24 cellular contexts compared by ENCODE assay signal in genomic region chr2:65742977-65743376, GRCh38.
DNase-seq lines count a peak whose midpoint lies in the region; ATAC-seq, FAIRE-seq and TF ChIP-seq lines count a peak whose summit lies in the region.
"Had no signal": no experiment of that assay in that cellular context is flagged by ENCODE, and none has a peak within 500 bp of the region (broad histone marks: within the 10 kb centered on the region; RNA-seq: fewer than 3 reads in every experiment).

No MANE protein-coding gene starts in this region.

- no peak for ATAC-seq in Panc1
- ATAC-seq: GM12878, HCT116 had no signal

- peak; percentile 31; the same call in 1 of the 2 replicates for TF ChIP-seq CTCF in A673 (conservative IDR thresholded peaks at IDR 0.05; ENCODE audit: low read depth, low read length)
- peak; percentile 17; the same call in 1 of the 2 replicates for TF ChIP-seq CTCF in Panc1 (IDR thresholded peaks at IDR 0.05)
- peak; percentile 22 for TF ChIP-seq CTCF in chondrocyte (IDR thresholded peaks at IDR 0.05)
- TF ChIP-seq CTCF in keratinocyte (optimal IDR thresholded peaks at IDR 0.05 in 1 of 3, IDR thresholded peaks at IDR 0.05 in 1 of 3, conservative IDR thresholded peaks at IDR 0.05 in 1 of 3; ENCODE audit: extremely low read depth in 1 of 3, insufficient read depth in 2 of 3, low read length in 3 of 3) = peak in 2 of 3 experiments; percentile 8 to 29
- no peak for TF ChIP-seq CTCF in smooth muscle cell (IDR thresholded peaks at IDR 0.05; ENCODE audit: borderline replicate concordance, insufficient read depth, poor library complexity, severe bottlenecking)
- TF ChIP-seq CTCF in mammary epithelial cell (conservative IDR thresholded peaks at IDR 0.05 in 1 of 2, IDR thresholded peaks at IDR 0.05 in 1 of 2; ENCODE audit: extremely low read depth in 1 of 2, insufficient read depth in 1 of 2, low read depth in 1 of 2, low read length in 2 of 2) = no peak

- peaks cover 53% of the 10 kb centered on the region for H3K4me1 ChIP-seq in A673 (ENCODE audit: insufficient read depth, low read length, poor library complexity, severe bottlenecking)
- H3K4me1 ChIP-seq in Panc1 (ENCODE audit: control insufficient read depth, insufficient read depth, low read length) = no peaks in the 10 kb centered on the region
- no peaks in the 10 kb centered on the region for H3K4me1 ChIP-seq in keratinocyte (ENCODE audit: control insufficient read depth, extremely low read depth, insufficient read depth, low read length)
- peaks cover 13% of the 10 kb centered on the region for H3K4me1 ChIP-seq in smooth muscle cell (ENCODE audit: low read depth)
- H3K4me1 ChIP-seq in mammary epithelial cell (ENCODE audit: insufficient read depth, low read length) = no peaks in the 10 kb centered on the region
- H3K4me1 ChIP-seq: BE2C, Peyer's patch had no signal

- no peak overlapping the region for H3K4me3 Mint-ChIP-seq in chondrocyte (ENCODE audit: unreplicated experiment)
- H3K4me3 Mint-ChIP-seq: CD4-positive, CD25-positive, alpha-beta regulatory T cell; IgD-negative memory B cell had no signal

- H2AFZ ChIP-seq in keratinocyte (ENCODE audit: control insufficient read depth, low read length) (no peak overlapping the region), smooth muscle cell (ENCODE audit: low read depth) (no peak overlapping the region), mammary epithelial cell (ENCODE audit: low read depth, low read length) (no peak overlapping the region)
- H2AFZ ChIP-seq: GM23248 had no signal

- H3F3A ChIP-seq in smooth muscle cell (ENCODE audit: low read depth) = no peaks in the 10 kb centered on the region

- in situ Hi-C loops in Panc1 (cut with HindIII; ENCODE audit: low pct_unique_long_range_greater_than_20kb, low sequenced_read_pairs) = no loop called here
- in situ Hi-C loops in mammary epithelial cell (cut with MboI; ENCODE audit: low sequenced_read_pairs in 2 of 2) = no loop called here

- no peak overlapping the region for H3K9ac ChIP-seq in keratinocyte (ENCODE audit: control insufficient read depth, extremely low read depth, insufficient read depth, low read length)
- no peak overlapping the region for H3K9ac ChIP-seq in smooth muscle cell (ENCODE audit: low read depth)
- H3K9ac ChIP-seq in mammary epithelial cell (ENCODE audit: insufficient read depth, low read length) = no peak overlapping the region
- H3K9ac ChIP-seq: GM23248 had no signal

- 91% methylated on average over 1 of the region's 1 CpG for WGBS in smooth muscle cell (ENCODE audit: low lambda C conversion rate)
- 91% methylated on average over 1 of the region's 1 CpG for WGBS in mammary epithelial cell (ENCODE audit: low coverage, missing lambda C conversion rate)

- no peaks in the 10 kb centered on the region for H4K20me1 ChIP-seq in keratinocyte (ENCODE audit: control insufficient read depth, extremely low read depth, insufficient read depth, low read length)
- no peaks in the 10 kb centered on the region for H4K20me1 ChIP-seq in smooth muscle cell (ENCODE audit: low read depth)
- no peaks in the 10 kb centered on the region for H4K20me1 ChIP-seq in mammary epithelial cell (ENCODE audit: insufficient read depth, low read length)

- intact Hi-C loops in A673 (cut with micrococcal nuclease; ENCODE audit: unreplicated experiment) = no loop called here
- intact Hi-C loops in Panc1 (cut with micrococcal nuclease; ENCODE audit: unreplicated experiment) = no loop called here
- intact Hi-C loops in mammary epithelial cell (cut with micrococcal nuclease) = no loop called here

- no peak overlapping the region for H3K4me3 ChIP-seq in A673 (ENCODE audit: low read depth, low read length, poor library complexity, severe bottlenecking)
- H3K4me3 ChIP-seq in Panc1 (ENCODE audit: low read depth in 2 of 2, low read length in 2 of 2) = no peak overlapping the region
- H3K4me3 ChIP-seq in keratinocyte (ENCODE audit: control insufficient read depth in 2 of 3, extremely low read depth in 1 of 3, insufficient read depth in 2 of 3, low read depth in 1 of 3, low read length in 3 of 3) = no peak overlapping the region
- no peak overlapping the region for H3K4me3 ChIP-seq in smooth muscle cell
- no peak overlapping the region for H3K4me3 ChIP-seq in mammary epithelial cell (replicated peaks in 1 of 3; ENCODE audit: insufficient read depth in 1 of 3, low read depth in 2 of 3, low read length in 3 of 3)
- H3K4me3 ChIP-seq: GM12878, GM23248, MG63, Peyer's patch had no signal

- no peaks in the 10 kb centered on the region for H3K9me1 ChIP-seq in keratinocyte (ENCODE audit: control insufficient read depth, extremely low read depth, insufficient read depth, low read length)

- no peak for FAIRE-seq in keratinocyte (lab: Jason Lieb, UNC)
- FAIRE-seq: A204.1, GM12878 had no signal

- H3K79me2 ChIP-seq in keratinocyte (ENCODE audit: control insufficient read depth, insufficient read depth, low read length) = no peaks in the 10 kb centered on the region
- no peaks in the 10 kb centered on the region for H3K79me2 ChIP-seq in smooth muscle cell (ENCODE audit: low read depth)
- no peaks in the 10 kb centered on the region for H3K79me2 ChIP-seq in mammary epithelial cell (ENCODE audit: insufficient read depth, low read length)

- H3K9me3 ChIP-seq in A673 (ENCODE audit: low read depth, low read length, poor library complexity, severe bottlenecking) = no peaks in the 10 kb centered on the region
- H3K9me3 ChIP-seq in Panc1 (ENCODE audit: control insufficient read depth, insufficient read depth, low read depth, low read length) = no peaks in the 10 kb centered on the region
- H3K9me3 ChIP-seq in keratinocyte (ENCODE audit: control insufficient read depth, low read depth, low read length) = no peaks in the 10 kb centered on the region
- H3K9me3 ChIP-seq in smooth muscle cell (replicated peaks; ENCODE audit: low read depth) = no peaks in the 10 kb centered on the region
- H3K9me3 ChIP-seq in mammary epithelial cell (replicated peaks; ENCODE audit: insufficient read depth, low read length) = no peaks in the 10 kb centered on the region
- H3K9me3 ChIP-seq: BE2C, MG63, Peyer's patch had no signal

- H3K36me3 Mint-ChIP-seq in chondrocyte (ENCODE audit: low read depth) = no peaks in the 10 kb centered on the region
- H3K36me3 Mint-ChIP-seq: CD4-positive, CD25-positive, alpha-beta regulatory T cell; IgD-negative memory B cell had no signal

- peaks cover 7% of the 10 kb centered on the region for H3K27me3 Mint-ChIP-seq in chondrocyte (ENCODE audit: low read depth)

- no peaks in the 10 kb centered on the region for H3K36me3 ChIP-seq in A673 (ENCODE audit: insufficient read depth, low read length, poor library complexity, severe bottlenecking)
- no peaks in the 10 kb centered on the region for H3K36me3 ChIP-seq in Panc1 (ENCODE audit: control insufficient read depth, insufficient read depth, low read length)
- no peaks in the 10 kb centered on the region for H3K36me3 ChIP-seq in keratinocyte (ENCODE audit: control insufficient read depth in 2 of 2, extremely low read depth in 1 of 2, insufficient read depth in 2 of 2, low read length in 2 of 2)
- H3K36me3 ChIP-seq in smooth muscle cell (ENCODE audit: low read depth) = no peaks in the 10 kb centered on the region
- no peaks in the 10 kb centered on the region for H3K36me3 ChIP-seq in mammary epithelial cell (ENCODE audit: insufficient read depth, low read length)
- H3K36me3 ChIP-seq: BE2C, MG63, Peyer's patch had no signal

- H3K4me2 ChIP-seq in keratinocyte (ENCODE audit: control insufficient read depth, extremely low read depth, insufficient read depth, low read depth, low read length) = no peak overlapping the region
- H3K4me2 ChIP-seq in smooth muscle cell = no peak overlapping the region
- no peak overlapping the region for H3K4me2 ChIP-seq in mammary epithelial cell (ENCODE audit: insufficient read depth, low read depth, low read length)

- BruUV-seq in A673 (replicated peaks; lab: Mats Ljungman, UMichigan) (no TSS peak), Panc1 (replicated peaks; lab: Mats Ljungman, UMichigan) (no TSS peak), mammary epithelial cell (replicated peaks; lab: Mats Ljungman, UMichigan) (no TSS peak)

- POLR2A ChIA-PET in A673 (lab: Charles Lee; ENCODE audit: low non-redundant PET) = interaction anchor here (0.7 kb wide), 1 partner anchor 15 kb away, joined by 3 read pairs; no protein-coding TSS in a partner anchor
- POLR2A ChIA-PET in Panc1 (lab: Charles Lee) = no interaction called here

- no peak overlapping the region for H3K27ac Mint-ChIP-seq in chondrocyte (ENCODE audit: unreplicated experiment)
- H3K27ac Mint-ChIP-seq: CD4-positive, CD25-positive, alpha-beta regulatory T cell; IgD-negative memory B cell had no signal

- peaks cover 10% of the 10 kb centered on the region for H3K4me1 Mint-ChIP-seq in chondrocyte (ENCODE audit: low read depth)
- H3K4me1 Mint-ChIP-seq: CD4-positive, CD25-positive, alpha-beta regulatory T cell; IgD-negative memory B cell had no signal

- H3K27me3 ChIP-seq in A673 (replicated peaks; ENCODE audit: insufficient read depth, low read depth, low read length, poor library complexity) (no peaks in the 10 kb centered on the region), Panc1 (ENCODE audit: control insufficient read depth, insufficient read depth, low read length) (no peaks in the 10 kb centered on the region), keratinocyte (ENCODE audit: control insufficient read depth, extremely low read depth, insufficient read depth, low read length) (no peaks in the 10 kb centered on the region), smooth muscle cell (ENCODE audit: low read depth) (no peaks in the 10 kb centered on the region), mammary epithelial cell (ENCODE audit: insufficient read depth, low read length) (no peaks in the 10 kb centered on the region)
- H3K27me3 ChIP-seq: BE2C, MG63, Peyer's patch had no signal

- H3K27ac ChIP-seq in A673 (ENCODE audit: low read depth, low read length, poor library complexity, severe bottlenecking) = peak overlapping the region; percentile 100
- H3K27ac ChIP-seq in Panc1 (ENCODE audit: low read length) = no peak overlapping the region
- no peak overlapping the region for H3K27ac ChIP-seq in keratinocyte (ENCODE audit: control insufficient read depth, insufficient read depth, low read length)
- no peak overlapping the region for H3K27ac ChIP-seq in smooth muscle cell (ENCODE audit: low read depth)
- H3K27ac ChIP-seq in mammary epithelial cell (ENCODE audit: insufficient read depth, low read depth, low read length) = no peak overlapping the region
- H3K27ac ChIP-seq: GM23248, Peyer's patch had no signal

- H3K9me3 Mint-ChIP-seq in chondrocyte (ENCODE audit: low read depth) = no peaks in the 10 kb centered on the region
- H3K9me3 Mint-ChIP-seq: IgD-negative memory B cell had no signal

- dilution Hi-C loops in keratinocyte (cut with MboI; ENCODE audit: extremely low pct_ligation_motif_present, low sequenced_read_pairs) (no loop called here), mammary epithelial cell (cut with HindIII; ENCODE audit: low sequenced_read_pairs) (no loop called here)

- DNase-seq in A673 (ENCODE audit: low spot score) (peak; percentile 49), Panc1 (ENCODE audit: low read depth, low spot score) (no peak), chondrocyte (ENCODE audit: low spot score) (no peak), keratinocyte (ENCODE audit: low read depth, low spot score) (no peak), NCI-H774 (lab: John Stamatoyannopoulos, UW) (no peak), smooth muscle cell (lab: John Stamatoyannopoulos, UW; ENCODE audit: unreplicated experiment) (no peak), mammary epithelial cell (no peak)
- DNase-seq: BE2C; CD4-positive, CD25-positive, alpha-beta regulatory T cell; DND-41; GM23248; MG63; NCI-H1417 treated with DMSO at 0.1 percent for 48 hours; NCI-H187 treated with DMSO at 0.1 percent for 48 hours; NCI-H2107; NCI-H226; NCI-H510A treated with DMSO at 0.1 percent for 48 hours; NCI-H748 treated with DMSO at 0.1 percent for 48 hours; NK-92 treated with Interleukin-12 subunit alpha and Interleukin-12 subunit beta, amount 100 ng/mL, for 24 hours; Peyer's patch had no signal

- CTCF ChIA-PET in A673 (lab: Charles Lee) (no interaction called here), Panc1 (lab: Charles Lee) (no interaction called here), mammary epithelial cell (lab: Charles Lee; ENCODE audit: low non-redundant PET) (no interaction called here)

Comparison
In these comparisons a context has a peak if more than half of its experiments do, and no peak if none do; other contexts are left out.
1. CTCF ChIP-seq: peak in A673 (single experiment), Panc1 (single experiment), chondrocyte (single experiment) and keratinocyte (2 of 3); none in smooth muscle cell (single experiment) and mammary epithelial cell (0 of 2).